19 cellular contexts compared by ENCODE assay signal in genomic region chr10:44924261-44925040, GRCh38. TPM values are rescaled to one million over a fixed set of nuclear protein-coding genes. Genes with fewer than 3 reads are reported as not detected.
A peak's percentile ranks its signal among the peaks of the same experiment; 100 is the strongest.
DNase-seq lines count a peak whose midpoint lies in the region; ATAC-seq and TF ChIP-seq lines count a peak whose summit lies in the region.
"Had no signal": no experiment of that assay in that cellular context is flagged by ENCODE, and none has a peak within 500 bp of the region (broad histone marks: within the 10 kb centered on the region; RNA-seq: fewer than 3 reads in every experiment).

No MANE protein-coding gene starts in this region.

- no peaks in the 10 kb centered on the region for H3K4me1 Mint-ChIP-seq in nephron progenitor cell
- H3K4me1 Mint-ChIP-seq: CD14-positive monocyte had no signal

- H4K20me1 ChIP-seq in BLaER1 = no peaks in the 10 kb centered on the region
- H4K20me1 ChIP-seq in KMS-11 (ENCODE audit: insufficient read depth) = no peaks in the 10 kb centered on the region

- H2AFZ ChIP-seq in KMS-11 (ENCODE audit: low read depth) = peak overlapping the region; percentile 24; the same call in 1 of the 2 replicates

- no peaks in the 10 kb centered on the region for H3K79me2 ChIP-seq in KMS-11 (ENCODE audit: insufficient read depth, low read depth)

- peaks cover 8% of the 10 kb centered on the region for H3K9me3 Mint-ChIP-seq in nephron progenitor cell
- H3K9me3 Mint-ChIP-seq: HFFc6 had no signal

- no peak overlapping the region for H3K4me3 Mint-ChIP-seq in nephron progenitor cell
- H3K4me3 Mint-ChIP-seq: CD14-positive monocyte, HFFc6 had no signal

- ATAC-seq in GM21737 (IDR thresholded peaks at IDR 0.05; ENCODE audit: unreplicated experiment) = no peak

- peaks cover 40% of the 10 kb centered on the region for H3K4me1 ChIP-seq in BLaER1
- peaks cover 36% of the 10 kb centered on the region for H3K4me1 ChIP-seq in KMS-11 (ENCODE audit: low read depth, poor library complexity, severe bottlenecking)
- no peaks in the 10 kb centered on the region for H3K4me1 ChIP-seq in BE2C
- H3K4me1 ChIP-seq: SJCRH30 had no signal

- H3K9me3 ChIP-seq in BLaER1 (no peaks in the 10 kb centered on the region), BE2C (no peaks in the 10 kb centered on the region)
- H3K9me3 ChIP-seq: SJCRH30 had no signal

- H3K4me2 ChIP-seq in BLaER1 (peak overlapping the region; percentile 3; the same call in 1 of the 2 replicates), KMS-11 (peak overlapping the region; percentile 19; the same call in 1 of the 2 replicates)

- H3K9ac ChIP-seq in BLaER1 (no peak overlapping the region), KMS-11 (no peak overlapping the region)

- peaks cover 17% of the 10 kb centered on the region for H3K36me3 Mint-ChIP-seq in nephron progenitor cell (ENCODE audit: low read depth)
- H3K36me3 Mint-ChIP-seq: CD14-positive monocyte had no signal

- H3K27ac Mint-ChIP-seq in nephron progenitor cell = peak overlapping the region; percentile 34
- H3K27ac Mint-ChIP-seq: HFFc6 had no signal

- TF ChIP-seq CTCF in KMS-11 (conservative IDR thresholded peaks at IDR 0.05; ENCODE audit: low read depth, low read length) (no peak), epithelial cell of proximal tubule (conservative IDR thresholded peaks at IDR 0.05; ENCODE audit: low read depth, low read length) (peak; percentile 10), nephron progenitor cell (IDR thresholded peaks at IDR 0.05) (no peak), BE2C (IDR thresholded peaks at IDR 0.05; ENCODE audit: low read depth, low read length) (no peak)

- DNase-seq in epithelial cell of proximal tubule (ENCODE audit: low read depth) (no peak), nephron progenitor cell (no peak), HuH-7.5 (ENCODE audit: low spot score) (no peak), NK-92 (lab: John Stamatoyannopoulos, UW; ENCODE audit: unreplicated experiment) (no peak), BE2C (no peak)
- DNase-seq: GOT3, HFFc6, MV-4-11, NCI-H1417 treated with DMSO at 0.1 percent for 48 hours, NCI-H446 treated with DMSO at 0.1 percent for 48 hours, NCI-H748 treated with DMSO at 0.1 percent for 48 hours had no signal

- no peaks in the 10 kb centered on the region for H3K27me3 ChIP-seq in BLaER1
- no peaks in the 10 kb centered on the region for H3K27me3 ChIP-seq in KMS-11 (ENCODE audit: insufficient read depth, low read depth)
- H3K27me3 ChIP-seq in BE2C = no peaks in the 10 kb centered on the region
- H3K27me3 ChIP-seq: SJCRH30 had no signal

- no peaks in the 10 kb centered on the region for H3K36me3 ChIP-seq in BLaER1
- no peaks in the 10 kb centered on the region for H3K36me3 ChIP-seq in KMS-11 (ENCODE audit: insufficient read depth)
- H3K36me3 ChIP-seq in BE2C = no peaks in the 10 kb centered on the region
- H3K36me3 ChIP-seq: SJCRH30 had no signal

- peak overlapping the region; percentile 31; the same call in 1 of the 2 replicates for H3K27ac ChIP-seq in BLaER1
- H3K27ac ChIP-seq in KMS-11 = no peak overlapping the region
- H3K27ac ChIP-seq: RWPE1, SJCRH30 had no signal

- H3K4me3 ChIP-seq in BLaER1 = no peak overlapping the region
- no peak overlapping the region for H3K4me3 ChIP-seq in KMS-11 (IDR thresholded peaks at IDR 0.05; ENCODE audit: insufficient read depth, low read depth, low read length)
- H3K4me3 ChIP-seq in epithelial cell of proximal tubule (ENCODE audit: low read depth, low read length) = no peak overlapping the region
- no peak overlapping the region for H3K4me3 ChIP-seq in BE2C (ENCODE audit: low read depth, low read length)
- H3K4me3 ChIP-seq: SJCRH30 had no signal

- H3K27me3 Mint-ChIP-seq in nephron progenitor cell (ENCODE audit: low read depth, poor library complexity) = peaks cover 31% of the 10 kb centered on the region

RNA-seq across cellular contexts. Expression of gene TMEM72, which starts 13.3 kb away (rescaled TPM):
- total RNA-seq in epithelial cell of proximal tubule = not detected in 2 replicates
- polyA plus RNA-seq in BE2C (2012; ENCODE audit: insufficient read depth, insufficient read length, low read depth) = not detected
- total RNA-seq: Daoy, HFFc6, HT1080 had no signal
- polyA plus RNA-seq: CD14-positive monocyte had no signal

RNA-seq across cellular contexts. Expression of gene RASSF4, which starts 35.2 kb away (rescaled TPM):
- 14.5 and 23.1 TPM in 2 replicates for total RNA-seq in epithelial cell of proximal tubule
- polyA plus RNA-seq in BE2C (2012; ENCODE audit: insufficient read depth, insufficient read length, low read depth) = 9.3 TPM

RNA-seq across cellular contexts. Expression of gene DEPP1, which starts 54.2 kb away (rescaled TPM):
- 7.4 and 20.1 TPM in 2 replicates for total RNA-seq in epithelial cell of proximal tubule
- polyA plus RNA-seq in BE2C (2012; ENCODE audit: insufficient read depth, insufficient read length, low read depth) = 7.4 TPM
- polyA plus RNA-seq: CD14-positive monocyte had no signal
